1 cellular context compared by ENCODE assay signal in genomic region chr1:157168015-157168414, GRCh38.
TF ChIP-seq lines count a peak whose summit lies in the region.

No MANE protein-coding gene starts in this region.

TF ChIP-seq in GM12878, 131 proteins besides CTCF, POLR2A, EP300 and RAD21 (continued from another document and continues in another):
- TF ChIP-seq MLLT1 (IDR thresholded peaks at IDR 0.05): peak; percentile 18; the same call in 1 of the 2 replicates
- TF ChIP-seq MEF2A (IDR thresholded peaks at IDR 0.05; ENCODE audit: insufficient read depth, low read depth, low read length): no peak
- TF ChIP-seq, protein P1, sequence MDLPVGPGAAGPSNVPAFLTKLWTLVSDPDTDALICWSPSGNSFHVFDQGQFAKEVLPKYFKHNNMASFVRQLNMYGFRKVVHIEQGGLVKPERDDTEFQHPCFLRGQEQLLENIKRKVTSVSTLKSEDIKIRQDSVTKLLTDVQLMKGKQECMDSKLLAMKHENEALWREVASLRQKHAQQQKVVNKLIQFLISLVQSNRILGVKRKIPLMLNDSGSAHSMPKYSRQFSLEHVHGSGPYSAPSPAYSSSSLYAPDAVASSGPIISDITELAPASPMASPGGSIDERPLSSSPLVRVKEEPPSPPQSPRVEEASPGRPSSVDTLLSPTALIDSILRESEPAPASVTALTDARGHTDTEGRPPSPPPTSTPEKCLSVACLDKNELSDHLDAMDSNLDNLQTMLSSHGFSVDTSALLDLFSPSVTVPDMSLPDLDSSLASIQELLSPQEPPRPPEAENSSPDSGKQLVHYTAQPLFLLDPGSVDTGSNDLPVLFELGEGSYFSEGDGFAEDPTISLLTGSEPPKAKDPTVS (IDR thresholded peaks at IDR 0.05; ENCODE audit: low read depth, low read length): no peak
- TF ChIP-seq STAT1 (conservative IDR thresholded peaks at IDR 0.05): no peak
- no peak for TF ChIP-seq HDAC6 (IDR thresholded peaks at IDR 0.05; ENCODE audit: unreplicated experiment)
- TF ChIP-seq HDGF (IDR thresholded peaks at IDR 0.05): no peak
- TF ChIP-seq RELB (IDR thresholded peaks at IDR 0.05; ENCODE audit: low read depth): peak; percentile 72; the same call in 1 of the 2 replicates
- no peak for TF ChIP-seq SP1 (IDR thresholded peaks at IDR 0.05; ENCODE audit: low read depth, low read length)
- TF ChIP-seq NRF1 (conservative IDR thresholded peaks at IDR 0.05; ENCODE audit: low read depth, low read length): no peak
- TF ChIP-seq PAX5 (IDR thresholded peaks at IDR 0.05; ENCODE audit: borderline replicate concordance, low read depth, low read length): peak; percentile 47; the same call in 1 of the 2 replicates
- TF ChIP-seq TAF1 (IDR thresholded peaks at IDR 0.05; ENCODE audit: borderline replicate concordance, low read depth, low read length): no peak
- no peak for TF ChIP-seq RAD51 (IDR thresholded peaks at IDR 0.05)
- TF ChIP-seq EZH2 (IDR thresholded peaks at IDR 0.05; ENCODE audit: borderline replicate concordance, control insufficient read depth, low read depth, low read length): no peak
- peak; percentile 20; the same call in 1 of the 2 replicates for TF ChIP-seq BACH1 (IDR thresholded peaks at IDR 0.05; ENCODE audit: borderline replicate concordance)
- TF ChIP-seq NBN (IDR thresholded peaks at IDR 0.05): peak; percentile 54; the same call in 1 of the 2 replicates
- no peak for TF ChIP-seq TCF3 (IDR thresholded peaks at IDR 0.05; ENCODE audit: borderline replicate concordance, insufficient read depth, low read depth, low read length)
- TF ChIP-seq ZBED1 (IDR thresholded peaks at IDR 0.05; ENCODE audit: borderline replicate concordance): no peak
- TF ChIP-seq NFXL1 (IDR thresholded peaks at IDR 0.05; ENCODE audit: borderline replicate concordance): no peak
- TF ChIP-seq MTA3 (IDR thresholded peaks at IDR 0.05; ENCODE audit: borderline replicate concordance, low read length): no peak
- no peak for TF ChIP-seq PAX8 (IDR thresholded peaks at IDR 0.05)
- 0 out of 4 replicates have a peak, but pooled peaks of 1 of the 2 experiments have one; percentile 12 for TF ChIP-seq BHLHE40 (IDR thresholded peaks at IDR 0.05; ENCODE audit: borderline replicate concordance in 1 of 2, low read depth in 2 of 2, low read length in 1 of 2)
- 0 out of 2 replicates have a peak, but pooled peaks have one; percentile 23 for TF ChIP-seq ATF2 (IDR thresholded peaks at IDR 0.05; ENCODE audit: low read length)
- no peak for TF ChIP-seq YY1 (IDR thresholded peaks at IDR 0.05; ENCODE audit: low read depth, low read length)
- TF ChIP-seq, protein P2, sequence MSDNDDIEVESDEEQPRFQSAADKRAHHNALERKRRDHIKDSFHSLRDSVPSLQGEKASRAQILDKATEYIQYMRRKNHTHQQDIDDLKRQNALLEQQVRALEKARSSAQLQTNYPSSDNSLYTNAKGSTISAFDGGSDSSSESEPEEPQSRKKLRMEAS (IDR thresholded peaks at IDR 0.05; ENCODE audit: low read depth, low read length): no peak
- no peak for TF ChIP-seq SRF (IDR thresholded peaks at IDR 0.05; ENCODE audit: low read depth in 2 of 2, low read length in 2 of 2)
- no peak for TF ChIP-seq ATF3 (IDR thresholded peaks at IDR 0.05; ENCODE audit: borderline replicate concordance, extremely low read depth, low read depth, low read length)
- no peak for TF ChIP-seq CEBPZ (IDR thresholded peaks at IDR 0.05; ENCODE audit: low read depth, low read length)
- TF ChIP-seq TARDBP (IDR thresholded peaks at IDR 0.05; ENCODE audit: borderline replicate concordance): no peak
- peak; percentile 61; the same call in 1 of the 2 replicates for TF ChIP-seq MTA2 (IDR thresholded peaks at IDR 0.05; ENCODE audit: low read depth)
- no peak for TF ChIP-seq NR2C2 (IDR thresholded peaks at IDR 0.05; ENCODE audit: borderline replicate concordance, control insufficient read depth, insufficient read length, low read depth)
- no peak for TF ChIP-seq FOXK2 (IDR thresholded peaks at IDR 0.05)
- TF ChIP-seq, protein P3, sequence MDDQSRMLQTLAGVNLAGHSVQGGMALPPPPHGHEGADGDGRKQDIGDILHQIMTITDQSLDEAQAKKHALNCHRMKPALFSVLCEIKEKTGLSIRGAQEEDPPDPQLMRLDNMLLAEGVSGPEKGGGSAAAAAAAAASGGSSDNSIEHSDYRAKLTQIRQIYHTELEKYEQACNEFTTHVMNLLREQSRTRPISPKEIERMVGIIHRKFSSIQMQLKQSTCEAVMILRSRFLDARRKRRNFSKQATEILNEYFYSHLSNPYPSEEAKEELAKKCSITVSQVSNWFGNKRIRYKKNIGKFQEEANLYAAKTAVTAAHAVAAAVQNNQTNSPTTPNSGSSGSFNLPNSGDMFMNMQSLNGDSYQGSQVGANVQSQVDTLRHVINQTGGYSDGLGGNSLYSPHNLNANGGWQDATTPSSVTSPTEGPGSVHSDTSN (IDR thresholded peaks at IDR 0.05; ENCODE audit: insufficient replicate concordance, low read depth, low read length): no peak
- TF ChIP-seq ZBTB33 (IDR thresholded peaks at IDR 0.05): no peak
- peak; percentile 97 for TF ChIP-seq SMARCA5 (IDR thresholded peaks at IDR 0.05)
- no peak for TF ChIP-seq GABPA (IDR thresholded peaks at IDR 0.05; ENCODE audit: low read depth)
- peak; percentile 39; the same call in 1 of the 2 replicates for TF ChIP-seq IRF4 (IDR thresholded peaks at IDR 0.05; ENCODE audit: low read depth, low read length)
- TF ChIP-seq, protein P4, sequence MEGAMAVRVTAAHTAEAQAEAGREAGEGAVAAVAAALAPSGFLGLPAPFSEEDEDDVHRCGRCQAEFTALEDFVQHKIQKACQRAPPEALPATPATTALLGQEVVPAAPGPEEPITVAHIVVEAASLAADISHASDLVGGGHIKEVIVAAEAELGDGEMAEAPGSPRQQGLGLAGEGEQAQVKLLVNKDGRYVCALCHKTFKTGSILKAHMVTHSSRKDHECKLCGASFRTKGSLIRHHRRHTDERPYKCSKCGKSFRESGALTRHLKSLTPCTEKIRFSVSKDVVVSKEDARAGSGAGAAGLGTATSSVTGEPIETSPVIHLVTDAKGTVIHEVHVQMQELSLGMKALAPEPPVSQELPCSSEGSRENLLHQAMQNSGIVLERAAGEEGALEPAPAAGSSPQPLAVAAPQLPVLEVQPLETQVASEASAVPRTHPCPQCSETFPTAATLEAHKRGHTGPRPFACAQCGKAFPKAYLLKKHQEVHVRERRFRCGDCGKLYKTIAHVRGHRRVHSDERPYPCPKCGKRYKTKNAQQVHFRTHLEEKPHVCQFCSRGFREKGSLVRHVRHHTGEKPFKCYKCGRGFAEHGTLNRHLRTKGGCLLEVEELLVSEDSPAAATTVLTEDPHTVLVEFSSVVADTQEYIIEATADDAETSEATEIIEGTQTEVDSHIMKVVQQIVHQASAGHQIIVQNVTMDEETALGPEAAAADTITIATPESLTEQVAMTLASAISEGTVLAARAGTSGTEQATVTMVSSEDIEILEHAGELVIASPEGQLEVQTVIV (IDR thresholded peaks at IDR 0.05; ENCODE audit: borderline replicate concordance, partially characterized antibody): no peak
- TF ChIP-seq ZNF622 (IDR thresholded peaks at IDR 0.05): no peak
- TF ChIP-seq ASH2L (IDR thresholded peaks at IDR 0.05; ENCODE audit: borderline replicate concordance, low read depth): no peak
- TF ChIP-seq ZZZ3 (IDR thresholded peaks at IDR 0.05; ENCODE audit: control insufficient read depth, insufficient read length, low read depth): no peak
- TF ChIP-seq, protein P5, sequence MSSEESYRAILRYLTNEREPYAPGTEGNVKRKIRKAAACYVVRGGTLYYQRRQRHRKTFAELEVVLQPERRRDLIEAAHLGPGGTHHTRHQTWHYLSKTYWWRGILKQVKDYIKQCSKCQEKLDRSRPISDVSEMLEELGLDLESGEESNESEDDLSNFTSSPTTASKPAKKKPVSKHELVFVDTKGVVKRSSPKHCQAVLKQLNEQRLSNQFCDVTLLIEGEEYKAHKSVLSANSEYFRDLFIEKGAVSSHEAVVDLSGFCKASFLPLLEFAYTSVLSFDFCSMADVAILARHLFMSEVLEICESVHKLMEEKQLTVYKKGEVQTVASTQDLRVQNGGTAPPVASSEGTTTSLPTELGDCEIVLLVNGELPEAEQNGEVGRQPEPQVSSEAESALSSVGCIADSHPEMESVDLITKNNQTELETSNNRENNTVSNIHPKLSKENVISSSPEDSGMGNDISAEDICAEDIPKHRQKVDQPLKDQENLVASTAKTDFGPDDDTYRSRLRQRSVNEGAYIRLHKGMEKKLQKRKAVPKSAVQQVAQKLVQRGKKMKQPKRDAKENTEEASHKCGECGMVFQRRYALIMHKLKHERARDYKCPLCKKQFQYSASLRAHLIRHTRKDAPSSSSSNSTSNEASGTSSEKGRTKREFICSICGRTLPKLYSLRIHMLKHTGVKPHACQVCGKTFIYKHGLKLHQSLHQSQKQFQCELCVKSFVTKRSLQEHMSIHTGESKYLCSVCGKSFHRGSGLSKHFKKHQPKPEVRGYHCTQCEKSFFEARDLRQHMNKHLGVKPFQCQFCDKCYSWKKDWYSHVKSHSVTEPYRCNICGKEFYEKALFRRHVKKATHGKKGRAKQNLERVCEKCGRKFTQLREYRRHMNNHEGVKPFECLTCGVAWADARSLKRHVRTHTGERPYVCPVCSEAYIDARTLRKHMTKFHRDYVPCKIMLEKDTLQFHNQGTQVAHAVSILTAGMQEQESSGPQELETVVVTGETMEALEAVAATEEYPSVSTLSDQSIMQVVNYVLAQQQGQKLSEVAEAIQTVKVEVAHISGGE (CRISPR knock-in tag; IDR thresholded peaks at IDR 0.05): no peak
- peak; percentile 66 for TF ChIP-seq EED (IDR thresholded peaks at IDR 0.05; ENCODE audit: low read depth)
